Comparison of ENCODE assay signal across 1 cellular context in genomic region chr1:6801199-6801598, GRCh38.
TF ChIP-seq lines count a peak whose summit lies in the region.

No MANE protein-coding gene starts in this region.

TF ChIP-seq in IMR-90, 13 proteins besides CTCF, POLR2A, EP300 and RAD21:
- TF ChIP-seq, protein P1, sequence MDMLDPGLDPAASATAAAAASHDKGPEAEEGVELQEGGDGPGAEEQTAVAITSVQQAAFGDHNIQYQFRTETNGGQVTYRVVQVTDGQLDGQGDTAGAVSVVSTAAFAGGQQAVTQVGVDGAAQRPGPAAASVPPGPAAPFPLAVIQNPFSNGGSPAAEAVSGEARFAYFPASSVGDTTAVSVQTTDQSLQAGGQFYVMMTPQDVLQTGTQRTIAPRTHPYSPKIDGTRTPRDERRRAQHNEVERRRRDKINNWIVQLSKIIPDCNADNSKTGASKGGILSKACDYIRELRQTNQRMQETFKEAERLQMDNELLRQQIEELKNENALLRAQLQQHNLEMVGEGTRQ (IDR thresholded peaks at IDR 0.05; ENCODE audit: low read depth, low read length), result no peak
- TF ChIP-seq CHD1 (IDR thresholded peaks at IDR 0.05; ENCODE audit: low read depth, low read length) (no peak), MAZ (IDR thresholded peaks at IDR 0.05; ENCODE audit: borderline replicate concordance, low read depth, low read length) (no peak), FOS (IDR thresholded peaks at IDR 0.05; ENCODE audit: low read depth, low read length) (no peak), BHLHE40 (IDR thresholded peaks at IDR 0.05; ENCODE audit: low read depth, low read length) (no peak), RFX5 (IDR thresholded peaks at IDR 0.05; ENCODE audit: low read depth, low read length) (no peak), MAFK (IDR thresholded peaks at IDR 0.05; ENCODE audit: low read depth, low read length) (no peak), NFE2L2 (IDR thresholded peaks at IDR 0.05; ENCODE audit: low read depth, low read length) (no peak), ELK1 (IDR thresholded peaks at IDR 0.05; ENCODE audit: borderline replicate concordance, low read depth, low read length) (no peak), SMC3 (IDR thresholded peaks at IDR 0.05; ENCODE audit: low read depth, low read length) (no peak), RCOR1 (IDR thresholded peaks at IDR 0.05; ENCODE audit: insufficient replicate concordance, low read length) (no peak), MXI1 (IDR thresholded peaks at IDR 0.05; ENCODE audit: borderline replicate concordance, low read depth, low read length) (no peak), CEBPB (IDR thresholded peaks at IDR 0.05; ENCODE audit: low read depth, low read length) (no peak)
